8 cellular contexts compared by ENCODE assay signal in the genomic region with DNA sequence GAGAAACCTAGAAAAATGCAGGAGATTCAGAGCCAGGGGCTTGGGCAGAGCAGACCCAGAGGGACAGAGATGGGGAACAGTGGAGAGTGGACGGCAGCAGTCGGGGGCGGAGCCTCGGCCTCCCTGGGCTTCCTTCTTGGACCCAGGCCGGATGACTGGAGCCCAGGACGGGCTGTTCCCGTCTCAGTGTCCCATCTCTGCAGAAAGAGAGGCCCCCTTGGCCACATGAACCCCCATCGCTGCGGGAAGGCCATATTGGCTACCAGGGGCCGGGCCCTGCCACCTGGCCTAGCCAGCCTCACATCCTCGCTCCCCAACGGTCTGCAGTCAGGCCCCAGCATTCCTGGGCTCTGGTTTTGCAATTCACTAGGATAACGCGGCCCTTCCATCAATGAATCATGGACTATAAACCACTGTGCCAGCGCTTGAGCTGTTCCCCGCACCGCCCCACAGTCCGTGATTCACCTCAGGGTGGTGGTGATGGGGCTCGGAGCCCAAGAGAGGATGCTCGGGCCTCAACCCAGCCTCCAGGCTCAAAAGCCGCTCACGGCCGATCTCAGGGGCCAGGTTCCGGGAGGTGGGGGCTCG.
DNase-seq lines count a peak whose midpoint lies in the region; ATAC-seq and TF ChIP-seq lines count a peak whose summit lies in the region.

No MANE protein-coding gene starts in this region.

- TF ChIP-seq CTCF in HEK293 (tag by site-specific recombination; IDR thresholded peaks at IDR 0.05) = no peak

- H3K36me3 ChIP-seq in HEK293 (ENCODE audit: control insufficient read depth in 2 of 2, insufficient read depth in 1 of 2, low read length in 2 of 2) (peaks cover 0 to 34% of the 10 kb centered on the region in 2 experiments), iPS-20b (ENCODE audit: insufficient read depth, low read depth, low read length) (peaks cover 14% of the 10 kb centered on the region; the same call in 1 of the 2 replicates)

- no peak overlapping the region for H3K4me3 ChIP-seq in HEK293 (ENCODE audit: low read depth, low read length)
- no peak overlapping the region for H3K4me3 ChIP-seq in iPS-20b (ENCODE audit: low read length)

- POLR2A ChIA-PET in HEK293 (lab: Yijun Ruan, JAX) = interaction anchor here (0.8 kb wide), 1 partner anchor 23 kb away, joined by 3 read pairs; no protein-coding TSS in a partner anchor

- H3K9me3 ChIP-seq in HEK293 (ENCODE audit: control insufficient read depth, insufficient read depth, low read depth, low read length) (no peaks in the 10 kb centered on the region), iPS-20b (ENCODE audit: insufficient read depth, low read depth, low read length) (no peaks in the 10 kb centered on the region)

- no peak overlapping the region for H3K27ac ChIP-seq in HEK293 (ENCODE audit: extremely low read depth, low read depth, low read length)
- peak overlapping the region; percentile 77 for H3K27ac ChIP-seq in iPS-20b (ENCODE audit: low read length)

- no peaks in the 10 kb centered on the region for H3K4me1 ChIP-seq in HEK293 (ENCODE audit: control insufficient read depth, insufficient read depth, low read length)
- H3K4me1 ChIP-seq in iPS-20b (ENCODE audit: insufficient read depth, low read length) = peaks cover 8% of the 10 kb centered on the region; the same call in 1 of the 2 replicates

- H3K27me3 ChIP-seq in iPS-20b (ENCODE audit: insufficient read depth, low read length) = no peaks in the 10 kb centered on the region

- ATAC-seq in HG02884 (IDR thresholded peaks at IDR 0.05; ENCODE audit: unreplicated experiment) (no peak), GM19035 (IDR thresholded peaks at IDR 0.05; ENCODE audit: unreplicated experiment) (no peak)

- DNase-seq in astrocyte of the hippocampus (ENCODE audit: low read depth, low spot score) (peak; percentile 92), stromal cell of bone marrow (ENCODE audit: low read depth) (peak; percentile 85), NCI-H1105 (lab: John Stamatoyannopoulos, UW) (no peak)
- no peak for DNase-seq in stimulated activated CD4-positive, alpha-beta T cell treated with anti-CD3 and anti-CD28 coated beads, Interleukin-2, amount 100 ng/mL, for 24 hours

- CTCF ChIA-PET in HEK293 (lab: Yijun Ruan, JAX) = no interaction called here

- no peak overlapping the region; the same call in 1 of the 2 replicates for H3K9ac ChIP-seq in iPS-20b (ENCODE audit: low read depth, low read length)

TF ChIP-seq in HEK293, 187 proteins besides CTCF, POLR2A, EP300 and RAD21:
- TF ChIP-seq ZNF341 (tag by site-specific recombination; IDR thresholded peaks at IDR 0.05; ENCODE audit: low read depth) = peak; percentile 72
- TF ChIP-seq ZNF366 (tag by site-specific recombination; conservative IDR thresholded peaks at IDR 0.05) = no peak
- no peak for TF ChIP-seq MYNN (tag by site-specific recombination; IDR thresholded peaks at IDR 0.05; ENCODE audit: borderline replicate concordance)

Comparison
In these comparisons a context has a peak if more than half of its experiments do, and no peak if none do; other contexts are left out.
1. DNase-seq: peak in astrocyte of the hippocampus (single experiment) and stromal cell of bone marrow (single experiment); none in NCI-H1105 (single experiment) and stimulated activated CD4-positive, alpha-beta T cell treated with anti-CD3 and anti-CD28 coated beads, Interleukin-2, amount 100 ng/mL, for 24 hours (0 of 2).